ENCODE assay signal across 11 cellular contexts in genomic region chr5:178006181-178007132, GRCh38. TPM values are rescaled to one million over a fixed set of nuclear protein-coding genes. Genes with fewer than 3 reads are reported as not detected.
DNase-seq lines count a peak whose midpoint lies in the region; ATAC-seq and TF ChIP-seq lines count a peak whose summit lies in the region.
"Not testable (repeated sequence)": the region's sequence is repeated elsewhere in the genome, so short reads cannot be mapped to it uniquely, and the experiment has no call there.
"Had no signal": no experiment of that assay in that cellular context is flagged by ENCODE, and none has a peak within 500 bp of the region (broad histone marks: within the 10 kb centered on the region; RNA-seq: fewer than 3 reads in every experiment).

No MANE protein-coding gene starts in this region.

- peaks cover 0 to 41% (median 6%) of the 10 kb centered on the region in 4 donors for H3K27me3 ChIP-seq in esophagus muscularis mucosa

- not testable (repeated sequence) for H3K9me3 ChIP-seq in esophagus muscularis mucosa

- ATAC-seq in GM19351 (IDR thresholded peaks at IDR 0.05; ENCODE audit: unreplicated experiment) = peak; percentile 78
- ATAC-seq in activated CD8-positive, alpha-beta memory T cell treated with anti-CD3 and anti-CD28 coated beads, Interleukin-2, amount 10 ng/mL, durations not matched to agents 7 days and 5 days = peak; percentile 88
- peak; percentile 97 to 98 for ATAC-seq in activated naive CD4-positive, alpha-beta T cell treated with anti-CD3 and anti-CD28 coated beads, Interleukin-2, amount 50 U/mL, for 72 hours
- ATAC-seq in naive thymus-derived CD8-positive, alpha-beta T cell = peak; percentile 88 to 95

- DNase-seq in T follicular helper cell (ENCODE audit: low read depth) (peak; percentile 14), type B pancreatic cell (ENCODE audit: extremely low spot score, unreplicated experiment) (peak; percentile 64)
- peak; percentile 62 for DNase-seq in activated CD8-positive, alpha-beta memory T cell treated with anti-CD3 and anti-CD28 coated beads, Interleukin-2, amount 10 ng/mL, durations not matched to agents 7 days and 5 days
- DNase-seq in activated naive CD4-positive, alpha-beta T cell treated with anti-CD3 and anti-CD28 coated beads, Interleukin-2, amount 50 U/mL, for 72 hours (ENCODE audit: low spot score in 2 of 2) = peak in 1 of 2 donors; percentile 65
- not testable (repeated sequence) for DNase-seq in esophagus muscularis mucosa (ENCODE audit: extremely low spot score)
- DNase-seq in naive thymus-derived CD8-positive, alpha-beta T cell = peak in 8 of 10 donors; percentile 16 to 70 (median 60)
- peak; percentile 25 to 46 for DNase-seq in stimulated activated CD4-positive, alpha-beta T cell treated with anti-CD3 and anti-CD28 coated beads, Interleukin-4, amount 100 ng/mL, for 4 hours

- not testable (repeated sequence) for TF ChIP-seq CTCF in esophagus muscularis mucosa (IDR thresholded peaks at IDR 0.05); type B pancreatic cell (conservative IDR thresholded peaks at IDR 0.05)

- not testable (repeated sequence) for H3K27ac Mint-ChIP-seq in activated CD8-positive, alpha-beta memory T cell treated with anti-CD3 and anti-CD28 coated beads, Interleukin-2, amount 10 ng/mL, durations not matched to agents 7 days and 5 days; type B pancreatic cell
- H3K27ac Mint-ChIP-seq in activated naive CD4-positive, alpha-beta T cell treated with anti-CD3 and anti-CD28 coated beads, Interleukin-2, amount 50 U/mL, for 72 hours = peak overlapping the region in 1 of 2 donors; percentile 97
- peak overlapping the region in 8 of 10 donors; percentile 86 to 94 (median 90) for H3K27ac Mint-ChIP-seq in naive thymus-derived CD8-positive, alpha-beta T cell

- peak overlapping the region; percentile 27 to 50 (median 45) for H3K4me3 ChIP-seq in esophagus muscularis mucosa

- H3K4me3 Mint-ChIP-seq in activated CD8-positive, alpha-beta memory T cell treated with anti-CD3 and anti-CD28 coated beads, Interleukin-2, amount 10 ng/mL, durations not matched to agents 7 days and 5 days = peak overlapping the region; percentile 67
- peak overlapping the region in 9 of 10 donors; percentile 19 to 91 (median 84) for H3K4me3 Mint-ChIP-seq in naive thymus-derived CD8-positive, alpha-beta T cell
- peak overlapping the region; percentile 59 for H3K4me3 Mint-ChIP-seq in type B pancreatic cell

- not testable (repeated sequence) for H3K36me3 Mint-ChIP-seq in activated CD8-positive, alpha-beta memory T cell treated with anti-CD3 and anti-CD28 coated beads, Interleukin-2, amount 10 ng/mL, durations not matched to agents 7 days and 5 days; activated naive CD4-positive, alpha-beta T cell treated with anti-CD3 and anti-CD28 coated beads, Interleukin-2, amount 50 U/mL, for 72 hours; naive thymus-derived CD8-positive, alpha-beta T cell; type B pancreatic cell

- not testable (repeated sequence) for H3K4me1 ChIP-seq in esophagus muscularis mucosa

- TF ChIP-seq EP300 in esophagus muscularis mucosa (IDR thresholded peaks at IDR 0.05) = not testable (repeated sequence)

- WGBS in esophagus muscularis mucosa = no CpG with 5 or more reads among the region's 77 CpGs

- not testable (repeated sequence) for H3K36me3 ChIP-seq in esophagus muscularis mucosa

- intact Hi-C loops in esophagus muscularis mucosa (cut with DNase I) = not testable (repeated sequence)

- not testable (repeated sequence) for TF ChIP-seq POLR2A in esophagus muscularis mucosa (IDR thresholded peaks at IDR 0.05; ENCODE audit: low read depth)

- H3K27ac ChIP-seq in esophagus muscularis mucosa (replicated peaks in 1 of 4) = peak overlapping the region in 1 of 4 donors; percentile 35

- H3K9me3 Mint-ChIP-seq in activated CD8-positive, alpha-beta memory T cell treated with anti-CD3 and anti-CD28 coated beads, Interleukin-2, amount 10 ng/mL, durations not matched to agents 7 days and 5 days (ENCODE audit: low read depth); activated naive CD4-positive, alpha-beta T cell treated with anti-CD3 and anti-CD28 coated beads, Interleukin-2, amount 50 U/mL, for 72 hours; naive thymus-derived CD8-positive, alpha-beta T cell; type B pancreatic cell: not testable (repeated sequence)

- CTCF ChIA-PET in activated CD8-positive, alpha-beta memory T cell treated with anti-CD3 and anti-CD28 coated beads, Interleukin-2, amount 10 ng/mL, durations not matched to agents 7 days and 5 days (lab: Charles Lee) = not testable (repeated sequence)

- not testable (repeated sequence) for H3K4me1 Mint-ChIP-seq in activated CD8-positive, alpha-beta memory T cell treated with anti-CD3 and anti-CD28 coated beads, Interleukin-2, amount 10 ng/mL, durations not matched to agents 7 days and 5 days; naive thymus-derived CD8-positive, alpha-beta T cell; type B pancreatic cell (ENCODE audit: unreplicated experiment)

- H3K27me3 Mint-ChIP-seq in activated CD8-positive, alpha-beta memory T cell treated with anti-CD3 and anti-CD28 coated beads, Interleukin-2, amount 10 ng/mL, durations not matched to agents 7 days and 5 days = peaks cover 10% of the 10 kb centered on the region
- peaks cover 0 to 15% (median 0%) of the 10 kb centered on the region in 5 donors for H3K27me3 Mint-ChIP-seq in naive thymus-derived CD8-positive, alpha-beta T cell
- H3K27me3 Mint-ChIP-seq in type B pancreatic cell = not testable (repeated sequence)

- POLR2A ChIA-PET in naive thymus-derived CD8-positive, alpha-beta T cell (lab: Charles Lee) = not testable (repeated sequence)

RNA-seq across cellular contexts. Expression of gene PROP1, which starts 10.4 kb away (rescaled TPM):
- not detected for total RNA-seq in activated CD8-positive, alpha-beta memory T cell treated with anti-CD3 and anti-CD28 coated beads, Interleukin-2, amount 10 ng/mL, durations not matched to agents 7 days and 5 days
- not detected for total RNA-seq in activated naive CD4-positive, alpha-beta T cell treated with anti-CD3 and anti-CD28 coated beads, Interleukin-2, amount 50 U/mL, for 72 hours
- total RNA-seq in esophagus muscularis mucosa (not detected), type B pancreatic cell (ENCODE audit: low replicate concordance) (not detected in 2 replicates)
- total RNA-seq in naive thymus-derived CD8-positive, alpha-beta T cell = not detected
- polyA plus RNA-seq in naive thymus-derived CD8-positive, alpha-beta T cell = not detected
- total RNA-seq: HT1080, mononuclear cell, uterus had no signal
